ENCODE assay signal across 20 cellular contexts in genomic region chr10:114445332-114445731, GRCh38. TPM values are rescaled to one million over a fixed set of nuclear protein-coding genes. Genes with fewer than 3 reads are reported as not detected.
A peak's percentile ranks its signal among the peaks of the same experiment; 100 is the strongest.
DNase-seq lines count a peak whose midpoint lies in the region; ATAC-seq and TF ChIP-seq lines count a peak whose summit lies in the region.
"Had no signal": no experiment of that assay in that cellular context is flagged by ENCODE, and none has a peak within 500 bp of the region (broad histone marks: within the 10 kb centered on the region; RNA-seq: fewer than 3 reads in every experiment).

No MANE protein-coding gene starts in this region.

- H3K4me2 ChIP-seq in BLaER1 (peak overlapping the region; percentile 45), osteoblast (ENCODE audit: insufficient read depth, low read length) (no peak overlapping the region)
- H3K4me2 ChIP-seq: KMS-11, SK-N-SH had no signal

- intact Hi-C loops in activated CD8-positive, alpha-beta T cell treated with anti-CD3 and anti-CD28 coated beads for 36 hours (cut with micrococcal nuclease), result no loop called here

- H3K36me3 Mint-ChIP-seq in activated CD8-positive, alpha-beta T cell treated with anti-CD3 and anti-CD28 coated beads for 36 hours (ENCODE audit: low read depth), result peaks cover 22% of the 10 kb centered on the region
- peaks cover 21% of the 10 kb centered on the region for H3K36me3 Mint-ChIP-seq in activated CD8-positive, alpha-beta T cell treated with anti-CD3 and anti-CD28 coated beads, Interleukin-2, amount 10 ng/mL, durations not matched to agents 7 days and 5 days (ENCODE audit: low read depth)
- H3K36me3 Mint-ChIP-seq in activated naive CD8-positive, alpha-beta T cell treated with anti-CD3 and anti-CD28 coated beads for 36 hours, result peaks cover 2% of the 10 kb centered on the region

- no peak for TF ChIP-seq CTCF in activated CD8-positive, alpha-beta T cell treated with anti-CD3 and anti-CD28 coated beads for 36 hours (IDR thresholded peaks at IDR 0.05)
- no peak for TF ChIP-seq CTCF in osteoblast (IDR thresholded peaks at IDR 0.05; ENCODE audit: extremely low read depth, low read depth, low read length)

- no peak overlapping the region for H3K4me3 Mint-ChIP-seq in activated CD8-positive, alpha-beta T cell treated with anti-CD3 and anti-CD28 coated beads for 36 hours
- no peak overlapping the region for H3K4me3 Mint-ChIP-seq in activated CD8-positive, alpha-beta T cell treated with anti-CD3 and anti-CD28 coated beads, Interleukin-2, amount 10 ng/mL, durations not matched to agents 7 days and 5 days
- H3K4me3 Mint-ChIP-seq in activated naive CD8-positive, alpha-beta T cell treated with anti-CD3 and anti-CD28 coated beads for 36 hours, result no peak overlapping the region
- H3K4me3 Mint-ChIP-seq: CD8-positive, alpha-beta memory T cell had no signal

- no peaks in the 10 kb centered on the region for H3K4me1 Mint-ChIP-seq in activated CD8-positive, alpha-beta T cell treated with anti-CD3 and anti-CD28 coated beads for 36 hours (ENCODE audit: low read depth)
- H3K4me1 Mint-ChIP-seq in activated CD8-positive, alpha-beta T cell treated with anti-CD3 and anti-CD28 coated beads, Interleukin-2, amount 10 ng/mL, durations not matched to agents 7 days and 5 days (ENCODE audit: low read depth), result no peaks in the 10 kb centered on the region
- peaks cover 4% of the 10 kb centered on the region for H3K4me1 Mint-ChIP-seq in activated naive CD8-positive, alpha-beta T cell treated with anti-CD3 and anti-CD28 coated beads for 36 hours
- H3K4me1 Mint-ChIP-seq: CD8-positive, alpha-beta memory T cell had no signal

- H3K4me3 ChIP-seq in BLaER1, result no peak overlapping the region
- H3K4me3 ChIP-seq in osteoblast (ENCODE audit: insufficient read depth, low read length), result no peak overlapping the region

- H3K9ac ChIP-seq in BLaER1, result no peak overlapping the region
- H3K9ac ChIP-seq: KMS-11, SK-N-SH had no signal

- no peaks in the 10 kb centered on the region for H3K27me3 Mint-ChIP-seq in activated CD8-positive, alpha-beta T cell treated with anti-CD3 and anti-CD28 coated beads for 36 hours
- H3K27me3 Mint-ChIP-seq in activated CD8-positive, alpha-beta T cell treated with anti-CD3 and anti-CD28 coated beads, Interleukin-2, amount 10 ng/mL, durations not matched to agents 7 days and 5 days (ENCODE audit: low read depth), result no peaks in the 10 kb centered on the region
- no peaks in the 10 kb centered on the region for H3K27me3 Mint-ChIP-seq in activated naive CD8-positive, alpha-beta T cell treated with anti-CD3 and anti-CD28 coated beads for 36 hours
- H3K27me3 Mint-ChIP-seq: CD8-positive, alpha-beta memory T cell had no signal

- ATAC-seq in activated CD8-positive, alpha-beta T cell treated with anti-CD3 and anti-CD28 coated beads for 36 hours, result no peak
- no peak for ATAC-seq in activated CD8-positive, alpha-beta T cell treated with anti-CD3 and anti-CD28 coated beads, Interleukin-2, amount 10 ng/mL, durations not matched to agents 7 days and 5 days
- ATAC-seq in GM19328 (IDR thresholded peaks at IDR 0.05; ENCODE audit: unreplicated experiment), result no peak

- H3K27ac Mint-ChIP-seq in activated CD8-positive, alpha-beta T cell treated with anti-CD3 and anti-CD28 coated beads for 36 hours, result peak overlapping the region; percentile 36
- H3K27ac Mint-ChIP-seq in activated CD8-positive, alpha-beta T cell treated with anti-CD3 and anti-CD28 coated beads, Interleukin-2, amount 10 ng/mL, durations not matched to agents 7 days and 5 days, result no peak overlapping the region
- peak overlapping the region; percentile 54 for H3K27ac Mint-ChIP-seq in activated naive CD8-positive, alpha-beta T cell treated with anti-CD3 and anti-CD28 coated beads for 36 hours

- H3K9me3 ChIP-seq in BLaER1, result no peaks in the 10 kb centered on the region
- no peaks in the 10 kb centered on the region for H3K9me3 ChIP-seq in osteoblast (ENCODE audit: low read depth, low read length)
- H3K9me3 ChIP-seq: SK-N-SH had no signal

- no peaks in the 10 kb centered on the region for H3K27me3 ChIP-seq in BLaER1
- no peaks in the 10 kb centered on the region for H3K27me3 ChIP-seq in osteoblast (ENCODE audit: insufficient read depth, low read length)

- CTCF ChIA-PET in activated CD8-positive, alpha-beta T cell treated with anti-CD3 and anti-CD28 coated beads for 36 hours (lab: Charles Lee), result no interaction called here
- CTCF ChIA-PET in activated CD8-positive, alpha-beta T cell treated with anti-CD3 and anti-CD28 coated beads, Interleukin-2, amount 10 ng/mL, durations not matched to agents 7 days and 5 days (lab: Charles Lee), result interaction anchor here (1.2 to 2.4 kb wide), 2 partner anchors 141 to 142 kb away, joined by 4 to 8 read pairs; no protein-coding TSS in a partner anchor

- H3K79me2 ChIP-seq in osteoblast (ENCODE audit: insufficient read depth, low read length), result no peaks in the 10 kb centered on the region

- no peak overlapping the region for H3K27ac ChIP-seq in BLaER1
- H3K27ac ChIP-seq in osteoblast (ENCODE audit: low read depth, low read length), result no peak overlapping the region
- H3K27ac ChIP-seq: 22Rv1, HL-60, KMS-11 had no signal

- H4K20me1 ChIP-seq in BLaER1 (no peaks in the 10 kb centered on the region), osteoblast (ENCODE audit: insufficient read depth, low read length) (no peaks in the 10 kb centered on the region)

- no peak overlapping the region for H2AFZ ChIP-seq in osteoblast (ENCODE audit: low read length)

- H3K36me3 ChIP-seq in BLaER1 (no peaks in the 10 kb centered on the region), osteoblast (ENCODE audit: insufficient read depth, low read length) (no peaks in the 10 kb centered on the region)

- H3K4me1 ChIP-seq in BLaER1, result peaks cover 7% of the 10 kb centered on the region
- no peaks in the 10 kb centered on the region for H3K4me1 ChIP-seq in osteoblast (ENCODE audit: insufficient read depth, low read length)

- POLR2A ChIA-PET in activated CD8-positive, alpha-beta T cell treated with anti-CD3 and anti-CD28 coated beads for 36 hours (lab: Charles Lee), result no interaction called here
- POLR2A ChIA-PET in activated CD8-positive, alpha-beta T cell treated with anti-CD3 and anti-CD28 coated beads, Interleukin-2, amount 10 ng/mL, durations not matched to agents 7 days and 5 days (lab: Charles Lee), result no interaction called here

- H3K9me3 Mint-ChIP-seq in activated CD8-positive, alpha-beta T cell treated with anti-CD3 and anti-CD28 coated beads for 36 hours, result no peaks in the 10 kb centered on the region
- H3K9me3 Mint-ChIP-seq in activated CD8-positive, alpha-beta T cell treated with anti-CD3 and anti-CD28 coated beads, Interleukin-2, amount 10 ng/mL, durations not matched to agents 7 days and 5 days (ENCODE audit: insufficient read depth), result no peaks in the 10 kb centered on the region
- no peaks in the 10 kb centered on the region for H3K9me3 Mint-ChIP-seq in activated naive CD8-positive, alpha-beta T cell treated with anti-CD3 and anti-CD28 coated beads for 36 hours
- H3K9me3 Mint-ChIP-seq: CD8-positive, alpha-beta memory T cell had no signal

- no peak for DNase-seq in activated CD8-positive, alpha-beta T cell treated with anti-CD3 and anti-CD28 coated beads for 36 hours
- DNase-seq in activated CD8-positive, alpha-beta T cell treated with anti-CD3 and anti-CD28 coated beads, Interleukin-2, amount 10 ng/mL, durations not matched to agents 7 days and 5 days, result no peak
- no peak for DNase-seq in activated naive CD8-positive, alpha-beta T cell treated with anti-CD3 and anti-CD28 coated beads for 36 hours
- DNase-seq in osteoblast (ENCODE audit: insufficient read length, low spot score, missing footprints) (peak; percentile 60), ureter (ENCODE audit: low spot score) (no peak), HK-2 (ENCODE audit: unreplicated experiment) (no peak)
- DNase-seq: CD8-positive, alpha-beta memory T cell; NCI-H1417; NCI-H187; NCI-H2107; NCI-H2227 treated with DMSO at 0.1 percent for 48 hours; NCI-H510A treated with DMSO at 0.1 percent for 48 hours; NCI-H82; SHP77 treated with DMSO at 0.1 percent for 48 hours; SK-N-SH had no signal

RNA-seq across cellular contexts. Expression of gene AFAP1L2, which starts 41.0 kb away (rescaled TPM):
- total RNA-seq in activated CD8-positive, alpha-beta T cell treated with anti-CD3 and anti-CD28 coated beads for 36 hours, result 1 to 10 TPM; 4.9 to 6.3 TPM
- total RNA-seq in activated CD8-positive, alpha-beta T cell treated with anti-CD3 and anti-CD28 coated beads, Interleukin-2, amount 10 ng/mL, durations not matched to agents 7 days and 5 days, result 1 to 10 TPM; 4.0 to 4.8 TPM
- total RNA-seq in activated naive CD8-positive, alpha-beta T cell treated with anti-CD3 and anti-CD28 coated beads for 36 hours, result 1 to 10 TPM; 3.2 to 4.6 TPM
- total RNA-seq in osteoblast, result 0.36 TPM in 1 of 2 replicates, not detected in the other
- total RNA-seq in ureter, result 17.9 TPM
